In genomic region chr16:89320717-89321501, GRCh38 we compare ENCODE assay signal across 8 cellular contexts.
DNase-seq lines count a peak whose midpoint lies in the region; ATAC-seq and TF ChIP-seq lines count a peak whose summit lies in the region.

No MANE protein-coding gene starts in this region.

- CTCF ChIA-PET in WTC11 (lab: Charles Lee), result interaction anchor here (0.6 to 2.6 kb wide), 6 partner anchors 12 to 683 kb away, joined by 3 to 11 read pairs (median 5); no protein-coding TSS in a partner anchor

- ATAC-seq in WTC11 (peak; percentile 71), HG03378 (IDR thresholded peaks at IDR 0.05; ENCODE audit: unreplicated experiment) (no peak)

- peaks cover 96% of the 10 kb centered on the region for H3K4me1 Mint-ChIP-seq in HFFc6 (ENCODE audit: low read depth)
- peaks cover 87% of the 10 kb centered on the region for H3K4me1 Mint-ChIP-seq in WTC11

- peak overlapping the region; percentile 6 to 23 for H3K4me3 ChIP-seq in right atrium auricular region
- peak overlapping the region in 1 of 7 experiments; percentile 3 for H3K4me3 ChIP-seq in skin epidermis

- H3K27ac Mint-ChIP-seq in HFFc6, result peak overlapping the region; percentile 99
- H3K27ac Mint-ChIP-seq in WTC11, result peak overlapping the region; percentile 11; the same call in 1 of the 2 replicates

- H3K9me3 Mint-ChIP-seq in HFFc6, result peaks cover 8% of the 10 kb centered on the region
- H3K9me3 Mint-ChIP-seq in WTC11, result no peaks in the 10 kb centered on the region

- H3K4me3 Mint-ChIP-seq in HFFc6 (peak overlapping the region; percentile 83), WTC11 (no peak overlapping the region)

- DNase-seq in A172 (ENCODE audit: low spot score) (peak; percentile 78), HFFc6 (no peak), WTC11 (ENCODE audit: low spot score) (peak; percentile 74), right atrium auricular region (ENCODE audit: low spot score) (no peak), HuH-7 (ENCODE audit: low spot score) (no peak)
- DNase-seq in stimulated activated CD4-positive, alpha-beta T cell treated with anti-CD3 and anti-CD28 coated beads, Interleukin-12 subunit alpha, Interleukin-12 subunit beta, amount 100 ng/mL, for 4 hours, result no peak

- H3K36me3 ChIP-seq in right atrium auricular region, result no peaks in the 10 kb centered on the region

- H3K27me3 ChIP-seq in right atrium auricular region, result no peaks in the 10 kb centered on the region

- POLR2A ChIA-PET in WTC11 (lab: Charles Lee), result no interaction called here

- H3K27me3 Mint-ChIP-seq in HFFc6 (ENCODE audit: insufficient read depth) (peaks cover 18% of the 10 kb centered on the region), WTC11 (ENCODE audit: low read depth) (no peaks in the 10 kb centered on the region)

- no peaks in the 10 kb centered on the region for H3K9me3 ChIP-seq in right atrium auricular region

- H3K4me1 ChIP-seq in right atrium auricular region, result peaks cover 4 to 98% of the 10 kb centered on the region in 2 donors

- TF ChIP-seq CTCF in HFFc6 (IDR thresholded peaks at IDR 0.05), result no peak
- TF ChIP-seq CTCF in WTC11 (IDR thresholded peaks at IDR 0.05), result no peak
- TF ChIP-seq CTCF in right atrium auricular region (IDR thresholded peaks at IDR 0.05), result no peak

- H3K36me3 Mint-ChIP-seq in HFFc6 (ENCODE audit: low read depth) (peaks cover 62% of the 10 kb centered on the region), WTC11 (no peaks in the 10 kb centered on the region)

- H3K27ac ChIP-seq in right atrium auricular region (peak overlapping the region; percentile 87 to 88), skin epidermis (peak overlapping the region in 14 of 21 experiments; percentile 7 to 78 (median 66))

TF ChIP-seq in WTC11, 78 proteins besides CTCF, POLR2A, EP300 and RAD21:
- no peak for TF ChIP-seq TCF7 (CRISPR knock-in tag; IDR thresholded peaks at IDR 0.05; ENCODE audit: low read depth)
- TF ChIP-seq, protein P1, sequence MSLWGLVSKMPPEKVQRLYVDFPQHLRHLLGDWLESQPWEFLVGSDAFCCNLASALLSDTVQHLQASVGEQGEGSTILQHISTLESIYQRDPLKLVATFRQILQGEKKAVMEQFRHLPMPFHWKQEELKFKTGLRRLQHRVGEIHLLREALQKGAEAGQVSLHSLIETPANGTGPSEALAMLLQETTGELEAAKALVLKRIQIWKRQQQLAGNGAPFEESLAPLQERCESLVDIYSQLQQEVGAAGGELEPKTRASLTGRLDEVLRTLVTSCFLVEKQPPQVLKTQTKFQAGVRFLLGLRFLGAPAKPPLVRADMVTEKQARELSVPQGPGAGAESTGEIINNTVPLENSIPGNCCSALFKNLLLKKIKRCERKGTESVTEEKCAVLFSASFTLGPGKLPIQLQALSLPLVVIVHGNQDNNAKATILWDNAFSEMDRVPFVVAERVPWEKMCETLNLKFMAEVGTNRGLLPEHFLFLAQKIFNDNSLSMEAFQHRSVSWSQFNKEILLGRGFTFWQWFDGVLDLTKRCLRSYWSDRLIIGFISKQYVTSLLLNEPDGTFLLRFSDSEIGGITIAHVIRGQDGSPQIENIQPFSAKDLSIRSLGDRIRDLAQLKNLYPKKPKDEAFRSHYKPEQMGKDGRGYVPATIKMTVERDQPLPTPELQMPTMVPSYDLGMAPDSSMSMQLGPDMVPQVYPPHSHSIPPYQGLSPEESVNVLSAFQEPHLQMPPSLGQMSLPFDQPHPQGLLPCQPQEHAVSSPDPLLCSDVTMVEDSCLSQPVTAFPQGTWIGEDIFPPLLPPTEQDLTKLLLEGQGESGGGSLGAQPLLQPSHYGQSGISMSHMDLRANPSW (CRISPR knock-in tag; conservative IDR thresholded peaks at IDR 0.05; ENCODE audit: low read depth), result no peak
- TF ChIP-seq ZNF512 (CRISPR knock-in tag; IDR thresholded peaks at IDR 0.05; ENCODE audit: borderline replicate concordance), result no peak
- TF ChIP-seq ELF4 (CRISPR knock-in tag; IDR thresholded peaks at IDR 0.05; ENCODE audit: low read depth), result no peak
- TF ChIP-seq, protein P2, sequence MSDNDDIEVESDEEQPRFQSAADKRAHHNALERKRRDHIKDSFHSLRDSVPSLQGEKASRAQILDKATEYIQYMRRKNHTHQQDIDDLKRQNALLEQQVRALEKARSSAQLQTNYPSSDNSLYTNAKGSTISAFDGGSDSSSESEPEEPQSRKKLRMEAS (CRISPR knock-in tag; IDR thresholded peaks at IDR 0.05), result no peak
- TF ChIP-seq SMAD4 (CRISPR knock-in tag; IDR thresholded peaks at IDR 0.05), result no peak
- no peak for TF ChIP-seq GTF2I (CRISPR knock-in tag; conservative IDR thresholded peaks at IDR 0.05)
- TF ChIP-seq MYBL2 (CRISPR knock-in tag; IDR thresholded peaks at IDR 0.05), result no peak
- TF ChIP-seq NFATC4 (CRISPR knock-in tag; IDR thresholded peaks at IDR 0.05), result no peak
- TF ChIP-seq, protein P3, sequence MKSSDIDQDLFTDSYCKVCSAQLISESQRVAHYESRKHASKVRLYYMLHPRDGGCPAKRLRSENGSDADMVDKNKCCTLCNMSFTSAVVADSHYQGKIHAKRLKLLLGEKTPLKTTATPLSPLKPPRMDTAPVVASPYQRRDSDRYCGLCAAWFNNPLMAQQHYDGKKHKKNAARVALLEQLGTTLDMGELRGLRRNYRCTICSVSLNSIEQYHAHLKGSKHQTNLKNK (CRISPR knock-in tag; IDR thresholded peaks at IDR 0.05), result no peak
- no peak for TF ChIP-seq ZNF232 (CRISPR knock-in tag; IDR thresholded peaks at IDR 0.05)

Comparison
In these comparisons a context has a peak if more than half of its experiments do, and no peak if none do; other contexts are left out.
1. DNase-seq: peak in A172 (single experiment) and WTC11 (single experiment); none in HFFc6 (single experiment), right atrium auricular region (single experiment), HuH-7 (single experiment) and stimulated activated CD4-positive, alpha-beta T cell treated with anti-CD3 and anti-CD28 coated beads, Interleukin-12 subunit alpha, Interleukin-12 subunit beta, amount 100 ng/mL, for 4 hours (single experiment).